8 cellular contexts compared by ENCODE assay signal in the genomic region with DNA sequence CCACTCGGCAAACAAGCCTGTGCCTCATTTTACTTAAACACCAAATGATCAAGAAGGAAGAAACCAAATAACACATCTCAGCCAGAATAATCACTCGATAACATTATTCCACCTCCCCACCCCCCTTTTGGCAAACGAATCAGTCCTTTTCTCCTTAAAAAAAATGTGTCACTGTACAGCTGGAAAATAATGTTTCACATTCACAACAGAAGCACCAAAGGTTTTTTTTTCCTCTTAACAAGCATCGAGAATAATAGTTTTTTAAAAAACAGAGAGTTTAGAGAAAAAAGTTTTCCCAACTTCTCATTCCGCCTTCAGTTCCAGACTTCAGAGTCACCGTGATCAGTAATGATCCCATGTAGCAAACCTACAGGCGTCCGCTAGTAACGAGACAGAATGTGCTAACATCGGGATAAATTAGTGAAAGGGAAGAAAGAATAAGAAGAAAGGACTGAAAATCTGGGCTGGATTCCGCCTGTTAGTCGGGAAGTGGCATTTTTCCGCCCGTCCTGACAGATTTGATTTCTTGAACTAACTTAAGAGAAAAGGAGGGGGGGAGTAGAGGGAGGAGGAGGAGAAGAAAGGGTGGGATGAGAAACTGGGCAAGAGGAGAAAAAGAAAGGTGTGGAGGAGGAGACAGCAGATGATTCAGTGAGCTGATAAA. TPM values are rescaled to one million over a fixed set of nuclear protein-coding genes. Genes with fewer than 3 reads are reported as not detected.
A peak's percentile ranks its signal among the peaks of the same experiment; 100 is the strongest.
DNase-seq lines count a peak whose midpoint lies in the region; ATAC-seq and TF ChIP-seq lines count a peak whose summit lies in the region.

TSS of gene ZNF608 (minus strand) at position 388 of the 664 bp plus-strand sequence. CDS start 1,650 bp downstream, outside the sequence.

- H3K27me3 ChIP-seq in heart left ventricle, result peaks cover 0 to 23% (median 0%) of the 10 kb centered on the region in 9 donors

- 3 to 18% (median 7%) methylated on average over 14 of the region's 14 CpGs for WGBS in heart left ventricle, 4 donors

- H3K27ac Mint-ChIP-seq in activated T-helper 1 cell treated with anti-CD3 and anti-CD28 coated beads, Interleukin-12 subunit alpha, Interleukin-12 subunit beta, Interleukin-2, Interleukin-4 antibody, amounts not matched to agents 30 ng/mL and 10 ng/mL and 1 ng/mL, durations not matched to agents 14 hours and 24 hours and 36 hours, result no peak within 1 kb of the TSS

- peak within 1 kb of the TSS; percentile 78 to 96 (median 92) for H3K27ac ChIP-seq in heart left ventricle

- no peaks in the 10 kb centered on the region for H3K36me3 ChIP-seq in heart left ventricle

- DNase-seq in DMS 273 treated with DMSO at 0.1 percent for 48 hours (lab: John Stamatoyannopoulos, UW) (peak; percentile 71), NAMALWA (ENCODE audit: low spot score) (peak; percentile 63), heart left ventricle (peak in 1 of 5 donors; percentile 25), pons (ENCODE audit: low spot score) (peak; percentile 83), SIG-M5 (lab: John Stamatoyannopoulos, UW) (no peak), OCI-M2 (lab: John Stamatoyannopoulos, UW; ENCODE audit: unreplicated experiment) (no peak), putamen (ENCODE audit: low spot score) (no peak)
- no peak for DNase-seq in activated T-helper 1 cell treated with anti-CD3 and anti-CD28 coated beads, Interleukin-12 subunit alpha, Interleukin-12 subunit beta, Interleukin-2, Interleukin-4 antibody, amounts not matched to agents 30 ng/mL and 10 ng/mL and 1 ng/mL, durations not matched to agents 14 hours and 24 hours and 36 hours (ENCODE audit: low spot score)

- TF ChIP-seq POLR2A in heart left ventricle (IDR thresholded peaks at IDR 0.05), result no peak

- no peaks in the 10 kb centered on the region for H3K9me3 ChIP-seq in heart left ventricle

- H3K4me1 ChIP-seq in heart left ventricle, result peaks cover 0 to 62% (median 25%) of the 10 kb centered on the region in 12 donors

- no peaks in the 10 kb centered on the region for H3K36me3 Mint-ChIP-seq in activated T-helper 1 cell treated with anti-CD3 and anti-CD28 coated beads, Interleukin-12 subunit alpha, Interleukin-12 subunit beta, Interleukin-2, Interleukin-4 antibody, amounts not matched to agents 30 ng/mL and 10 ng/mL and 1 ng/mL, durations not matched to agents 14 hours and 24 hours and 36 hours (ENCODE audit: low read depth)

- peak within 1 kb of the TSS; percentile 46 to 77 (median 68) for H3K4me3 ChIP-seq in heart left ventricle

- intact Hi-C loops in activated T-helper 1 cell treated with anti-CD3 and anti-CD28 coated beads, Interleukin-12 subunit alpha, Interleukin-12 subunit beta, Interleukin-2, Interleukin-4 antibody, amounts not matched to agents 30 ng/mL and 10 ng/mL and 1 ng/mL, durations not matched to agents 14 hours and 24 hours and 36 hours (cut with micrococcal nuclease), result no loop called here
- intact Hi-C loops in heart left ventricle (cut with DNase I), result loop anchor here in 9 of 10 donors (2.0 to 10.0 kb wide), 16 partner anchors 39 to 1778 kb away; no protein-coding TSS in a partner anchor

- H3K9me3 Mint-ChIP-seq in activated T-helper 1 cell treated with anti-CD3 and anti-CD28 coated beads, Interleukin-12 subunit alpha, Interleukin-12 subunit beta, Interleukin-2, Interleukin-4 antibody, amounts not matched to agents 30 ng/mL and 10 ng/mL and 1 ng/mL, durations not matched to agents 14 hours and 24 hours and 36 hours, result no peaks in the 10 kb centered on the region

- ATAC-seq in heart left ventricle, result no peak

- H3K27me3 Mint-ChIP-seq in activated T-helper 1 cell treated with anti-CD3 and anti-CD28 coated beads, Interleukin-12 subunit alpha, Interleukin-12 subunit beta, Interleukin-2, Interleukin-4 antibody, amounts not matched to agents 30 ng/mL and 10 ng/mL and 1 ng/mL, durations not matched to agents 14 hours and 24 hours and 36 hours (ENCODE audit: insufficient read depth), result peaks cover 46% of the 10 kb centered on the region

- TF ChIP-seq CTCF in heart left ventricle (IDR thresholded peaks at IDR 0.05), result peak in 1 of 12 donors; percentile 6

- peaks cover 6% of the 10 kb centered on the region for H3K4me1 Mint-ChIP-seq in activated T-helper 1 cell treated with anti-CD3 and anti-CD28 coated beads, Interleukin-12 subunit alpha, Interleukin-12 subunit beta, Interleukin-2, Interleukin-4 antibody, amounts not matched to agents 30 ng/mL and 10 ng/mL and 1 ng/mL, durations not matched to agents 14 hours and 24 hours and 36 hours (ENCODE audit: low read depth)

- H3K4me3 Mint-ChIP-seq in activated T-helper 1 cell treated with anti-CD3 and anti-CD28 coated beads, Interleukin-12 subunit alpha, Interleukin-12 subunit beta, Interleukin-2, Interleukin-4 antibody, amounts not matched to agents 30 ng/mL and 10 ng/mL and 1 ng/mL, durations not matched to agents 14 hours and 24 hours and 36 hours, result peak within 1 kb of the TSS; percentile 53

RNA-seq across cellular contexts. Expression of gene ZNF608, which starts in this region (rescaled TPM):
- total RNA-seq in activated T-helper 1 cell treated with anti-CD3 and anti-CD28 coated beads, Interleukin-12 subunit alpha, Interleukin-12 subunit beta, Interleukin-2, Interleukin-4 antibody, amounts not matched to agents 30 ng/mL and 10 ng/mL and 1 ng/mL, durations not matched to agents 14 hours and 24 hours and 36 hours, result not detected in 2 replicates
- total RNA-seq in heart left ventricle, result 10 to 100 TPM in 6 of 9 donors, 1 to 10 TPM in 3; 8.5 to 26.7 (median 14.2) TPM
- 1 to 10 TPM; 3.3 to 5.3 TPM for polyA plus RNA-seq in heart left ventricle

Comparison
In these comparisons a context has a peak if more than half of its experiments do, and no peak if none do; other contexts are left out.
1. DNase-seq: peak in DMS 273 treated with DMSO at 0.1 percent for 48 hours (single experiment), NAMALWA (single experiment) and pons (single experiment); none in activated T-helper 1 cell treated with anti-CD3 and anti-CD28 coated beads, Interleukin-12 subunit alpha, Interleukin-12 subunit beta, Interleukin-2, Interleukin-4 antibody, amounts not matched to agents 30 ng/mL and 10 ng/mL and 1 ng/mL, durations not matched to agents 14 hours and 24 hours and 36 hours (single experiment), SIG-M5 (single experiment), OCI-M2 (single experiment) and putamen (single experiment).